ENCODE assay signal across 9 cellular contexts in the genomic region with DNA sequence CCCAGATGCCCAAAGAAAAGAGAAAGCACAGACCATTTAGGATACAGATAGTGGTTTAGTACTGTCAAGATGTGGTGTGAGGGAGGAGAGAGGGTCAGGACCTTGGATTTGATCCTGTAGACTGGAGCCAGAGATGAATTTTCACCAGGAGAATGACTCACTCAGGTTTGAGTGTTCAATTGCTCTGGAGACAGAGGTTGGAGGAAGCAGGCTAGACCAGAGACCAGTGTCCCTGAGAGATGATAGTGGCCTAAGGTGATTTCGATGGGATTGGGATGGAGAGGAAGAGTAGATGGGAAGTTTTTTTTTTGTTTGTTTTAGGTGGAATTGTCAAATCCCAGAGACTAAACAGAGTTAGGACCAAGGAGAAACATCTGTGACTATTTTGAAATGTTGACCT. TPM values are rescaled to one million over a fixed set of nuclear protein-coding genes. Genes with fewer than 3 reads are reported as not detected.
DNase-seq lines count a peak whose midpoint lies in the region; ATAC-seq and TF ChIP-seq lines count a peak whose summit lies in the region.
"Had no signal": no experiment of that assay in that cellular context is flagged by ENCODE, and none has a peak within 500 bp of the region (broad histone marks: within the 10 kb centered on the region; RNA-seq: fewer than 3 reads in every experiment).

No MANE protein-coding gene starts in this region.

- H3K27me3 Mint-ChIP-seq in activated CD8-positive, alpha-beta memory T cell treated with anti-CD3 and anti-CD28 coated beads, Interleukin-2, amount 10 ng/mL, durations not matched to agents 7 days and 5 days = no peaks in the 10 kb centered on the region
- H3K27me3 Mint-ChIP-seq in T-helper 17 cell = no peaks in the 10 kb centered on the region

- no peak overlapping the region for H3K4me3 ChIP-seq in stomach

- no peak for TF ChIP-seq POLR2A in stomach (IDR thresholded peaks at IDR 0.05)

- ATAC-seq in activated CD8-positive, alpha-beta memory T cell treated with anti-CD3 and anti-CD28 coated beads, Interleukin-2, amount 10 ng/mL, durations not matched to agents 7 days and 5 days = no peak
- no peak for ATAC-seq in T-helper 17 cell
- no peak for ATAC-seq in foreskin keratinocyte
- ATAC-seq in GM21723 (IDR thresholded peaks at IDR 0.05; ENCODE audit: unreplicated experiment) = no peak

- H3K4me3 Mint-ChIP-seq in activated CD8-positive, alpha-beta memory T cell treated with anti-CD3 and anti-CD28 coated beads, Interleukin-2, amount 10 ng/mL, durations not matched to agents 7 days and 5 days = peak overlapping the region; percentile 0
- H3K4me3 Mint-ChIP-seq in T-helper 17 cell = peak overlapping the region; percentile 98

- intact Hi-C loops in stomach (cut with DNase I; ENCODE audit: low total_unique reads) = no loop called here

- no peak overlapping the region for H3K27ac Mint-ChIP-seq in activated CD8-positive, alpha-beta memory T cell treated with anti-CD3 and anti-CD28 coated beads, Interleukin-2, amount 10 ng/mL, durations not matched to agents 7 days and 5 days
- H3K27ac Mint-ChIP-seq in T-helper 17 cell = peak overlapping the region; percentile 95

- peaks cover 44% of the 10 kb centered on the region for H3K4me1 Mint-ChIP-seq in activated CD8-positive, alpha-beta memory T cell treated with anti-CD3 and anti-CD28 coated beads, Interleukin-2, amount 10 ng/mL, durations not matched to agents 7 days and 5 days
- H3K4me1 Mint-ChIP-seq in T-helper 17 cell = peaks cover 43% of the 10 kb centered on the region

- no peaks in the 10 kb centered on the region for H3K9me3 Mint-ChIP-seq in activated CD8-positive, alpha-beta memory T cell treated with anti-CD3 and anti-CD28 coated beads, Interleukin-2, amount 10 ng/mL, durations not matched to agents 7 days and 5 days (ENCODE audit: low read depth)

- DNase-seq in activated CD8-positive, alpha-beta memory T cell treated with anti-CD3 and anti-CD28 coated beads, Interleukin-2, amount 10 ng/mL, durations not matched to agents 7 days and 5 days = no peak
- no peak for DNase-seq in activated CD8-positive, alpha-beta memory T cell treated with anti-CD3 and anti-CD28 coated beads, Interleukin-2, amount 50 U/mL, for 48 hours
- DNase-seq in T-helper 17 cell (no peak), foreskin keratinocyte (no peak), stomach (no peak), superior temporal gyrus (ENCODE audit: extremely low spot score) (no peak), hypothalamus (lab: John Stamatoyannopoulos, UW) (no peak)
- DNase-seq: COR-L47 had no signal

- H3K27ac ChIP-seq in foreskin keratinocyte = peak overlapping the region; percentile 63
- peak overlapping the region in 4 of 5 donors; percentile 97 to 99 (median 98) for H3K27ac ChIP-seq in stomach

- CTCF ChIA-PET in activated CD8-positive, alpha-beta memory T cell treated with anti-CD3 and anti-CD28 coated beads, Interleukin-2, amount 10 ng/mL, durations not matched to agents 7 days and 5 days (lab: Charles Lee) = interaction anchor here (1.6 kb wide), 1 partner anchor 199 kb away, joined by 4 read pairs; no protein-coding TSS in a partner anchor

- H3K36me3 Mint-ChIP-seq in activated CD8-positive, alpha-beta memory T cell treated with anti-CD3 and anti-CD28 coated beads, Interleukin-2, amount 10 ng/mL, durations not matched to agents 7 days and 5 days = peaks cover 24% of the 10 kb centered on the region
- H3K36me3 Mint-ChIP-seq in T-helper 17 cell (ENCODE audit: low read depth) = peaks cover 9% of the 10 kb centered on the region

- peaks cover 31% of the 10 kb centered on the region for H3K4me1 ChIP-seq in foreskin keratinocyte
- H3K4me1 ChIP-seq in stomach = peaks cover 20 to 57% (median 47%) of the 10 kb centered on the region in 4 donors

- H3K36me3 ChIP-seq in stomach = peaks cover 6 to 15% (median 10%) of the 10 kb centered on the region in 4 donors

- TF ChIP-seq EP300 in stomach (IDR thresholded peaks at IDR 0.05) = no peak

- WGBS in stomach, 5 donors = 69 to 92% (median 83%) methylated on average over 1 of the region's 1 CpG

- H3K27me3 ChIP-seq in foreskin keratinocyte = no peaks in the 10 kb centered on the region
- no peaks in the 10 kb centered on the region for H3K27me3 ChIP-seq in stomach

- no peaks in the 10 kb centered on the region for H3K9me3 ChIP-seq in T-helper 17 cell (ENCODE audit: control insufficient read depth, low read length, poor library complexity, severe bottlenecking)
- H3K9me3 ChIP-seq in stomach = no peaks in the 10 kb centered on the region

- TF ChIP-seq CTCF in foreskin keratinocyte (conservative IDR thresholded peaks at IDR 0.05) (no peak), stomach (IDR thresholded peaks at IDR 0.05) (no peak)

RNA-seq across cellular contexts. Expression of a gene that starts 2.3 kb away (rescaled TPM):
- 10 to 100 TPM; 22.2 to 27.1 TPM for total RNA-seq in activated CD8-positive, alpha-beta memory T cell treated with anti-CD3 and anti-CD28 coated beads, Interleukin-2, amount 10 ng/mL, durations not matched to agents 7 days and 5 days
- total RNA-seq in T-helper 17 cell (10 to 100 TPM; 17.0 to 22.0 TPM), foreskin keratinocyte (32.2 and 35.3 TPM in 2 replicates), stomach (10 to 100 TPM in 4 of 5 donors, 1 to 10 TPM in 1; 4.7 to 40.9 (median 19.4) TPM)
- polyA plus RNA-seq in foreskin keratinocyte (19.1 and 19.3 TPM in 2 replicates), stomach (10 to 100 TPM; 13.8 to 29.9 (median 16.5) TPM)
